24 cellular contexts compared by ENCODE assay signal in genomic region chr20:3421985-3422384, GRCh38. TPM values are rescaled to one million over a fixed set of nuclear protein-coding genes. Genes with fewer than 3 reads are reported as not detected.
DNase-seq lines count a peak whose midpoint lies in the region; ATAC-seq, FAIRE-seq and TF ChIP-seq lines count a peak whose summit lies in the region.
"Had no signal": no experiment of that assay in that cellular context is flagged by ENCODE, and none has a peak within 500 bp of the region (broad histone marks: within the 10 kb centered on the region; RNA-seq: fewer than 3 reads in every experiment).

No MANE protein-coding gene starts in this region.

- no peaks in the 10 kb centered on the region for H3K36me3 Mint-ChIP-seq in GM23338 (ENCODE audit: low read depth)
- no peaks in the 10 kb centered on the region for H3K36me3 Mint-ChIP-seq in HFFc6 (ENCODE audit: low read depth)
- H3K36me3 Mint-ChIP-seq in astrocyte (ENCODE audit: low read depth, unreplicated experiment), result no peaks in the 10 kb centered on the region
- H3K36me3 Mint-ChIP-seq in neural progenitor cell, result no peaks in the 10 kb centered on the region
- H3K36me3 Mint-ChIP-seq: CD8-positive, alpha-beta memory T cell; IgD-negative memory B cell had no signal

- no peak for TF ChIP-seq CTCF in GM23338 (conservative IDR thresholded peaks at IDR 0.05; ENCODE audit: low read depth in 2 of 2)
- TF ChIP-seq CTCF in HFFc6 (IDR thresholded peaks at IDR 0.05), result no peak
- no peak for TF ChIP-seq CTCF in astrocyte (IDR thresholded peaks at IDR 0.05; ENCODE audit: insufficient read depth, low read depth, low read length)
- TF ChIP-seq CTCF in neural progenitor cell (IDR thresholded peaks at IDR 0.05), result no peak
- TF ChIP-seq CTCF in sigmoid colon (IDR thresholded peaks at IDR 0.05), result no peak

- DNase-seq in GM23338 (ENCODE audit: low spot score) (no peak), HFFc6 (no peak), astrocyte (ENCODE audit: low read depth) (no peak), neural progenitor cell (ENCODE audit: low spot score) (no peak), sigmoid colon (no peak), DMS79 treated with DMSO at 0.1 percent for 48 hours (lab: John Stamatoyannopoulos, UW) (no peak)
- DNase-seq in stimulated activated naive CD8-positive, alpha-beta T cell treated with anti-CD3 and anti-CD28 coated beads, Interleukin-15, Interleukin-2, amounts not matched to agents 100 U/mL and 50 U/mL, for 24 hours, result no peak
- DNase-seq: CD8-positive, alpha-beta memory T cell; DND-41; H7; NCI-H1092; NCI-H1417 treated with DMSO at 0.1 percent for 48 hours; NCI-H187; NCI-H2081 treated with DMSO at 0.1 percent for 48 hours; NCI-H2171; NCI-H226; NCI-H510A; NCI-H69; Peyer's patch; SK-N-SH had no signal

- H3K4me3 ChIP-seq in GM23338 (no peak overlapping the region), astrocyte (ENCODE audit: insufficient read depth, low read depth, low read length) (no peak overlapping the region), neural progenitor cell (no peak overlapping the region), sigmoid colon (no peak overlapping the region)
- H3K4me3 ChIP-seq: Peyer's patch had no signal

- peaks cover 2% of the 10 kb centered on the region for H3K27me3 Mint-ChIP-seq in GM23338 (ENCODE audit: insufficient read depth, low read depth, poor library complexity)
- peaks cover 4% of the 10 kb centered on the region for H3K27me3 Mint-ChIP-seq in HFFc6 (ENCODE audit: insufficient read depth)
- H3K27me3 Mint-ChIP-seq in astrocyte (ENCODE audit: low read depth, unreplicated experiment), result peaks cover 1% of the 10 kb centered on the region
- no peaks in the 10 kb centered on the region for H3K27me3 Mint-ChIP-seq in neural progenitor cell (ENCODE audit: insufficient read depth, low read depth)
- H3K27me3 Mint-ChIP-seq: IgD-negative memory B cell had no signal

- TF ChIP-seq POLR2A in sigmoid colon (IDR thresholded peaks at IDR 0.05), result no peak

- H3K27ac Mint-ChIP-seq in GM23338 (no peak overlapping the region), HFFc6 (no peak overlapping the region), astrocyte (ENCODE audit: unreplicated experiment) (peak overlapping the region; percentile 30), neural progenitor cell (no peak overlapping the region)
- H3K27ac Mint-ChIP-seq: B cell, IgD-negative memory B cell had no signal

- H3K9me2 ChIP-seq in GM23338 (ENCODE audit: insufficient read depth), result no peaks in the 10 kb centered on the region
- H3K9me2 ChIP-seq: SK-N-SH had no signal

- H3K36me3 ChIP-seq in GM23338 (ENCODE audit: insufficient read depth) (no peaks in the 10 kb centered on the region), astrocyte (ENCODE audit: insufficient read depth, low read length) (no peaks in the 10 kb centered on the region), neural progenitor cell (no peaks in the 10 kb centered on the region), sigmoid colon (no peaks in the 10 kb centered on the region)
- H3K36me3 ChIP-seq: Peyer's patch had no signal

- no peaks in the 10 kb centered on the region for H3K79me2 ChIP-seq in GM23338 (replicated peaks; ENCODE audit: insufficient read depth)
- H3K79me2 ChIP-seq in astrocyte (ENCODE audit: insufficient read depth, low read length), result no peaks in the 10 kb centered on the region
- H3K79me2 ChIP-seq in neural progenitor cell (ENCODE audit: low read depth), result no peaks in the 10 kb centered on the region

- H2AFZ ChIP-seq in GM23338 (peak overlapping the region; percentile 98), astrocyte (ENCODE audit: low read depth, low read length) (no peak overlapping the region), neural progenitor cell (replicated peaks) (peak overlapping the region; percentile 100)

- 76 to 85% methylated on average over 6 of the region's 6 CpGs for WGBS in sigmoid colon, 2 donors

- FAIRE-seq in astrocyte (lab: Jason Lieb, UNC), result no peak
- FAIRE-seq: GM12892 had no signal

- H3F3A ChIP-seq in GM23338 (replicated peaks; ENCODE audit: low read depth) (no peaks in the 10 kb centered on the region), neural progenitor cell (ENCODE audit: low read depth) (peaks cover 20% of the 10 kb centered on the region)

- H3K27ac ChIP-seq in GM23338 (ENCODE audit: low read depth) (peak overlapping the region; percentile 72; the same call in 1 of the 2 replicates), astrocyte (ENCODE audit: low read depth, low read length) (no peak overlapping the region), neural progenitor cell (peak overlapping the region; percentile 67), sigmoid colon (no peak overlapping the region)
- H3K27ac ChIP-seq: C4-2B, Peyer's patch had no signal

- H3K4me1 ChIP-seq in GM23338 (ENCODE audit: insufficient read depth) (no peaks in the 10 kb centered on the region), astrocyte (ENCODE audit: insufficient read depth, low read length) (no peaks in the 10 kb centered on the region), neural progenitor cell (peaks cover 7% of the 10 kb centered on the region), sigmoid colon (no peaks in the 10 kb centered on the region)
- H3K4me1 ChIP-seq: Peyer's patch had no signal

- TF ChIP-seq EP300 in sigmoid colon (IDR thresholded peaks at IDR 0.05), result no peak

- H3K27me3 ChIP-seq in GM23338 (ENCODE audit: insufficient read depth), result no peaks in the 10 kb centered on the region
- H3K27me3 ChIP-seq in astrocyte (ENCODE audit: insufficient read depth, low read length), result no peaks in the 10 kb centered on the region
- H3K27me3 ChIP-seq in neural progenitor cell, result no peaks in the 10 kb centered on the region
- no peaks in the 10 kb centered on the region for H3K27me3 ChIP-seq in sigmoid colon
- H3K27me3 ChIP-seq: Peyer's patch had no signal

- intact Hi-C loops in sigmoid colon (cut with DNase I), result no loop called here

- 0 out of 2 replicates have a peak overlapping the region, but pooled peaks have one; percentile 43 for H3K4me2 ChIP-seq in GM23338
- no peak overlapping the region for H3K4me2 ChIP-seq in astrocyte (ENCODE audit: low read length)
- no peak overlapping the region for H3K4me2 ChIP-seq in neural progenitor cell
- H3K4me2 ChIP-seq: SK-N-SH had no signal

- peaks cover 14% of the 10 kb centered on the region for H3K4me1 Mint-ChIP-seq in GM23338
- H3K4me1 Mint-ChIP-seq in HFFc6 (ENCODE audit: low read depth), result peaks cover 8% of the 10 kb centered on the region; the same call in 1 of the 2 replicates
- no peaks in the 10 kb centered on the region for H3K4me1 Mint-ChIP-seq in astrocyte (ENCODE audit: low read depth, unreplicated experiment)
- no peaks in the 10 kb centered on the region for H3K4me1 Mint-ChIP-seq in neural progenitor cell

- no peaks in the 10 kb centered on the region for H3K9me3 ChIP-seq in astrocyte (ENCODE audit: insufficient read depth, low read depth, low read length)
- no peaks in the 10 kb centered on the region for H3K9me3 ChIP-seq in neural progenitor cell (ENCODE audit: low read depth)
- no peaks in the 10 kb centered on the region for H3K9me3 ChIP-seq in sigmoid colon
- H3K9me3 ChIP-seq: Peyer's patch, SK-N-SH had no signal

- no peak overlapping the region for H3K9ac ChIP-seq in astrocyte (ENCODE audit: low read length)
- H3K9ac ChIP-seq in neural progenitor cell, result no peak overlapping the region
- H3K9ac ChIP-seq: SK-N-SH had no signal

- ATAC-seq in GM23338, result peak; percentile 54; the same call in 2 of the 3 replicates
- no peak for ATAC-seq in stimulated activated naive CD8-positive, alpha-beta T cell treated with anti-CD3 and anti-CD28 coated beads, Interleukin-15, Interleukin-2, amounts not matched to agents 100 U/mL and 50 U/mL, for 24 hours

- no peaks in the 10 kb centered on the region; the same call in 2 of the 3 replicates for H3K9me3 Mint-ChIP-seq in GM23338
- H3K9me3 Mint-ChIP-seq in HFFc6, result no peaks in the 10 kb centered on the region
- no peaks in the 10 kb centered on the region for H3K9me3 Mint-ChIP-seq in astrocyte (ENCODE audit: unreplicated experiment)
- no peaks in the 10 kb centered on the region for H3K9me3 Mint-ChIP-seq in neural progenitor cell
- H3K9me3 Mint-ChIP-seq: CD8-positive, alpha-beta memory T cell; IgD-negative memory B cell had no signal

- H4K20me1 ChIP-seq in GM23338 (replicated peaks; ENCODE audit: insufficient read depth) (no peaks in the 10 kb centered on the region), astrocyte (ENCODE audit: insufficient read depth, low read length) (no peaks in the 10 kb centered on the region), neural progenitor cell (ENCODE audit: low read depth) (no peaks in the 10 kb centered on the region)

- H3K4me3 Mint-ChIP-seq in GM23338, result no peak overlapping the region
- peak overlapping the region; percentile 1; the same call in 1 of the 2 replicates for H3K4me3 Mint-ChIP-seq in HFFc6
- no peak overlapping the region for H3K4me3 Mint-ChIP-seq in astrocyte (ENCODE audit: unreplicated experiment)
- H3K4me3 Mint-ChIP-seq in neural progenitor cell, result no peak overlapping the region
- H3K4me3 Mint-ChIP-seq: B cell, IgD-negative memory B cell had no signal

TF ChIP-seq in GM23338, 12 proteins besides CTCF, POLR2A, EP300 and RAD21 (continues in another document):
- no peak for TF ChIP-seq EZH2 (IDR thresholded peaks at IDR 0.05; ENCODE audit: low read depth, unreplicated experiment)
- no peak for TF ChIP-seq ZNF114 (CRISPR knock-in tag; IDR thresholded peaks at IDR 0.05)

RNA-seq across cellular contexts. Expression of gene DNAAF9, which starts 14.5 kb away (rescaled TPM):
- 4.8 and 5.0 TPM in 2 replicates for total RNA-seq in GM23338 (2014; rRNA removed; shearing (Covaris generic))
- polyA plus RNA-seq in GM23338 (2016; fragmentation: Nextera tagmentation; extraction: Ambion mirVana), result 2.2 and 2.4 TPM in 2 replicates
- total RNA-seq in HFFc6 (2021; fragmentation: NEBNext Ultra II Directional; extraction: Animal tissue kit (Norgen Biotek cat#: 25700)), result 10 to 100 TPM; 11.7 to 15.5 (median 12.9) TPM
- total RNA-seq in astrocyte, result 17.6 and 18.6 TPM in 2 replicates
- 14.1 and 15.1 TPM in 2 replicates for total RNA-seq in neural progenitor cell (ENCODE audit: low replicate concordance)
- 10 to 100 TPM; 20.3 to 38.5 (median 22.8) TPM for total RNA-seq in sigmoid colon
- polyA plus RNA-seq in sigmoid colon, result 1 to 10 TPM in 2 of 3 donors, under 1 TPM in 1; 0.92 to 3.3 (median 1.2) TPM

RNA-seq across cellular contexts. Expression of gene ATRN, which starts 48.8 kb away (rescaled TPM):
- total RNA-seq in GM23338 (2014; rRNA removed; shearing (Covaris generic)), result 14.7 and 18.3 TPM in 2 replicates
- polyA plus RNA-seq in GM23338 (2016; fragmentation: Nextera tagmentation; extraction: Ambion mirVana), result 2.0 and 2.2 TPM in 2 replicates
- 10 to 100 TPM; 27.5 to 33.0 (median 29.6) TPM for total RNA-seq in HFFc6 (2021; fragmentation: NEBNext Ultra II Directional; extraction: Animal tissue kit (Norgen Biotek cat#: 25700))
- total RNA-seq in astrocyte, result 33.8 and 35.5 TPM in 2 replicates
- total RNA-seq in neural progenitor cell (ENCODE audit: low replicate concordance), result 31.2 and 36.8 TPM in 2 replicates
- total RNA-seq in sigmoid colon, result 10 to 100 TPM; 11.4 to 16.1 (median 13.4) TPM
- polyA plus RNA-seq in sigmoid colon, result 1 to 10 TPM; 1.2 to 6.7 (median 1.4) TPM

Comparison
In these comparisons a context has a peak if more than half of its experiments do, and no peak if none do; other contexts are left out.
1. H3K27ac ChIP-seq: peak in GM23338 (single experiment) and neural progenitor cell (single experiment); none in astrocyte (single experiment) and sigmoid colon (0 of 4).